ENCODE assay signal across 31 cellular contexts in the genomic region with DNA sequence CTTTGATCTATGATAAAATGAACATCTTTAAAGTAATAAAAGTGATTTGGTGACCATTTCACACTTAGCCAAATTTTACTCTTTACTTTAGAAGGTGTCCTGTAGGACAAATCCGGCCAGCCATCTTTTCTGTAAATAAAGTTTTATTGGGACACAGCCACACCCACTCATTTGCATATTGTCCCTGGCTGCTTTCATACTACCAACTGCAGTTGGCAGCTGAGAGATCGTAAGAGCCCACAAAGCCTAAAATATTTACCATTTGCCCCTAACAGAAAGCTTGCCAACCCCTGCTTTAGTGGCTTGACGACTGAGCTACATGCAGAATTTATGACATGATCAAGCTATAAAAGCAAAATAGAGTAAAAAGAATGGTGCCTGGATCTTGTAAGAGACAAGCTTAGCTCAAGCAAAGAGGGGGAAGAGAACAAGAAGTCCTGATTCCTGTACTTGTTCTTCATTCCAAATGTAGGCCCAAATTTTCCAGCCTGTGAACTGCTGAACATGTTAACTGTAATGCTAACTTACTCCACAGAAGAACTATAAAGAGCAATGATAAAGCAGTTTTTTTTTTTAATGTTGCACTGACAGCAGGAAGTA. TPM values are rescaled to one million over a fixed set of nuclear protein-coding genes. Genes with fewer than 3 reads are reported as not detected.
A peak's percentile ranks its signal among the peaks of the same experiment; 100 is the strongest.
DNase-seq lines count a peak whose midpoint lies in the region; ATAC-seq, FAIRE-seq and TF ChIP-seq lines count a peak whose summit lies in the region.
"Had no signal": no experiment of that assay in that cellular context is flagged by ENCODE, and none has a peak within 500 bp of the region (broad histone marks: within the 10 kb centered on the region; RNA-seq: fewer than 3 reads in every experiment).

No MANE protein-coding gene starts in this region.

- no peaks in the 10 kb centered on the region for H3K9me1 ChIP-seq in K562 (ENCODE audit: control insufficient read depth, insufficient read depth, low read length)

- no peaks in the 10 kb centered on the region for H3K9me2 ChIP-seq in Karpas-422 (replicated peaks; ENCODE audit: insufficient read depth, low read length)

- no peaks in the 10 kb centered on the region for H3K9me3 Mint-ChIP-seq in CD8-positive, alpha-beta T cell
- no peaks in the 10 kb centered on the region for H3K9me3 Mint-ChIP-seq in progenitor cell of endocrine pancreas (ENCODE audit: low read depth)
- H3K9me3 Mint-ChIP-seq: neural crest cell; stimulated activated naive CD8-positive, alpha-beta T cell treated with anti-CD3 and anti-CD28 coated beads, Interleukin-15, Interleukin-2, amounts not matched to agents 100 ng/mL and 50 ng/mL, for 24 hours; T-helper 2 cell treated with Interferon-gamma antibody and Interleukin-4, amounts not matched to agents 5 μg/mL and 100 μg/mL, for 36 hours had no signal

- no peak for TF ChIP-seq EP300 in K562 (IDR thresholded peaks at IDR 0.05; ENCODE audit: low read length)

- H3K4me3 ChIP-seq in CD8-positive, alpha-beta T cell (ENCODE audit: low read depth, low read length) = no peak overlapping the region
- H3K4me3 ChIP-seq in Karpas-422 (ENCODE audit: low read length) = no peak overlapping the region
- no peak overlapping the region for H3K4me3 ChIP-seq in K562
- no peak overlapping the region for H3K4me3 ChIP-seq in testis
- no peak overlapping the region for H3K4me3 ChIP-seq in tibial artery
- H3K4me3 ChIP-seq: ascending aorta; BLaER1 treated with 17β-estradiol and CSF1 and Interleukin-3, amounts not matched to agents 10 nM and 100 nM; gastrocnemius medialis; GM23248; hepatocyte; ovary; thoracic aorta; vagina had no signal

- H3K4me1 ChIP-seq in CD8-positive, alpha-beta T cell (ENCODE audit: insufficient read depth, low read length) = no peaks in the 10 kb centered on the region
- H3K4me1 ChIP-seq in Karpas-422 (ENCODE audit: low read length) (peaks cover 40% of the 10 kb centered on the region), K562 (replicated peaks in 1 of 2; ENCODE audit: control insufficient read depth in 2 of 2, insufficient read depth in 2 of 2, low read length in 2 of 2) (peaks cover 0 to 13% of the 10 kb centered on the region in 2 experiments; a peak in 2 of 5 replicates), testis (no peaks in the 10 kb centered on the region), tibial artery (peaks cover 0 to 6% (median 0%) of the 10 kb centered on the region in 4 donors)
- H3K4me1 ChIP-seq: ascending aorta; BLaER1 treated with 17β-estradiol and CSF1 and Interleukin-3, amounts not matched to agents 10 nM and 100 nM; Caco-2; gastrocnemius medialis; vagina had no signal

- no peak overlapping the region for H2AFZ ChIP-seq in Karpas-422 (ENCODE audit: low read length)
- no peak overlapping the region for H2AFZ ChIP-seq in K562 (ENCODE audit: low read depth, low read length)
- H2AFZ ChIP-seq: GM23248, hepatocyte had no signal

- intact Hi-C loops in CD8-positive, alpha-beta T cell (cut with DNase I, micrococcal nuclease) = no loop called here
- intact Hi-C loops in K562 (cut with micrococcal nuclease) (loop anchor here (5.0 kb wide), 1 partner anchor 89 kb away; no protein-coding TSS in a partner anchor), testis (cut with DNase I; ENCODE audit: low total_unique reads) (no loop called here), tibial artery (cut with DNase I; ENCODE audit: low total_unique reads) (loop anchor here (10.0 kb wide), 1 partner anchor 201 kb away; the partner anchor contains the start of gene EXOSC3)

- H3K36me3 Mint-ChIP-seq in CD8-positive, alpha-beta T cell = peaks cover 66% of the 10 kb centered on the region
- peaks cover 13% of the 10 kb centered on the region for H3K36me3 Mint-ChIP-seq in progenitor cell of endocrine pancreas (ENCODE audit: insufficient read depth)

- CTCF ChIA-PET in CD8-positive, alpha-beta T cell (lab: Charles Lee) = interaction anchor here (2.9 kb wide), 1 partner anchor 11 kb away, joined by 10 read pairs; no protein-coding TSS in a partner anchor
- CTCF ChIA-PET in K562 (lab: Yijun Ruan, JAX; ENCODE audit: low intra/inter-chr PET ratio) = no interaction called here

- H3K27me3 ChIP-seq in CD8-positive, alpha-beta T cell (ENCODE audit: insufficient read depth, low read length) = no peaks in the 10 kb centered on the region
- H3K27me3 ChIP-seq in Karpas-422 (ENCODE audit: low read length) = no peaks in the 10 kb centered on the region
- no peaks in the 10 kb centered on the region for H3K27me3 ChIP-seq in K562 (ENCODE audit: control insufficient read depth in 2 of 2, insufficient read depth in 2 of 2, low read length in 2 of 2)
- H3K27me3 ChIP-seq in testis = no peaks in the 10 kb centered on the region
- no peaks in the 10 kb centered on the region for H3K27me3 ChIP-seq in tibial artery
- H3K27me3 ChIP-seq: ascending aorta; BLaER1 treated with 17β-estradiol and CSF1 and Interleukin-3, amounts not matched to agents 10 nM and 100 nM; gastrocnemius medialis; hepatocyte; ovary; vagina had no signal

- no peak for ATAC-seq in CD8-positive, alpha-beta T cell
- ATAC-seq in K562 = peak; percentile 22; the same call in 2 of the 3 replicates
- ATAC-seq: gastrocnemius medialis had no signal

- H4K20me1 ChIP-seq in Karpas-422 (ENCODE audit: insufficient read depth, low read depth, low read length) (peaks cover 30% of the 10 kb centered on the region), K562 (replicated peaks; ENCODE audit: control insufficient read depth, insufficient read depth, low read length) (peaks cover 8% of the 10 kb centered on the region; the same call in 1 of the 2 replicates)

- in situ Hi-C loops in K562 (cut with MboI) = no loop called here

- H3K27ac ChIP-seq in CD8-positive, alpha-beta T cell (ENCODE audit: low read depth, low read length) = no peak overlapping the region
- no peak overlapping the region for H3K27ac ChIP-seq in Karpas-422 (ENCODE audit: low read length)
- H3K27ac ChIP-seq in K562 (ENCODE audit: extremely low read depth, low read depth, low read length) = peak overlapping the region; percentile 19; the same call in 1 of the 3 replicates
- H3K27ac ChIP-seq in testis = no peak overlapping the region
- no peak overlapping the region for H3K27ac ChIP-seq in tibial artery
- H3K27ac ChIP-seq: ascending aorta; BLaER1 treated with 17β-estradiol and CSF1 and Interleukin-3, amounts not matched to agents 10 nM and 100 nM; gastrocnemius medialis; GM23248; hepatocyte; ovary; thoracic aorta; vagina had no signal

- peaks cover 34% of the 10 kb centered on the region for H3K36me3 ChIP-seq in CD8-positive, alpha-beta T cell (ENCODE audit: insufficient read depth, low read length)
- peaks cover 64% of the 10 kb centered on the region for H3K36me3 ChIP-seq in Karpas-422 (ENCODE audit: insufficient read depth, low read length)
- peaks cover 93% of the 10 kb centered on the region for H3K36me3 ChIP-seq in K562 (ENCODE audit: control insufficient read depth, insufficient read depth, low read length)
- no peaks in the 10 kb centered on the region for H3K36me3 ChIP-seq in testis (ENCODE audit: low read depth, missing control alignments)
- peaks cover 27 to 50% (median 30%) of the 10 kb centered on the region in 3 donors for H3K36me3 ChIP-seq in tibial artery
- H3K36me3 ChIP-seq: ovary had no signal

- no peak for FAIRE-seq in K562 (lab: Jason Lieb, UNC)
- FAIRE-seq: colon had no signal

- BruUV-seq in K562 (replicated peaks; lab: Mats Ljungman, UMichigan) = no TSS peak

- H3K9ac ChIP-seq in Karpas-422 (ENCODE audit: low read length) (no peak overlapping the region), K562 (ENCODE audit: insufficient read depth in 1 of 2, low read depth in 2 of 2, low read length in 2 of 2) (no peak overlapping the region)
- H3K9ac ChIP-seq: GM23248 had no signal

- no peaks in the 10 kb centered on the region for H3K9me3 ChIP-seq in CD8-positive, alpha-beta T cell (ENCODE audit: low read length)
- no peaks in the 10 kb centered on the region for H3K9me3 ChIP-seq in Karpas-422 (ENCODE audit: low read length)
- H3K9me3 ChIP-seq in K562 (replicated peaks; ENCODE audit: control insufficient read depth, insufficient read depth, low read depth, low read length) = no peaks in the 10 kb centered on the region
- H3K9me3 ChIP-seq in testis = no peaks in the 10 kb centered on the region
- no peaks in the 10 kb centered on the region for H3K9me3 ChIP-seq in tibial artery
- H3K9me3 ChIP-seq: ascending aorta; BLaER1 treated with 17β-estradiol and CSF1 and Interleukin-3, amounts not matched to agents 10 nM and 100 nM; Caco-2; gastrocnemius medialis; ovary; thoracic aorta; vagina had no signal

- TF ChIP-seq POLR2A in K562 (conservative IDR thresholded peaks at IDR 0.05) (no peak), testis (IDR thresholded peaks at IDR 0.05) (no peak)

- POLR2A ChIA-PET in CD8-positive, alpha-beta T cell (lab: Charles Lee) = no interaction called here
- POLR2A ChIA-PET in K562 (lab: Yijun Ruan, JAX) = no interaction called here

- H3K79me2 ChIP-seq in Karpas-422 (ENCODE audit: low read length) (peaks cover 78% of the 10 kb centered on the region), K562 (ENCODE audit: control insufficient read depth, insufficient read depth, low read length) (peaks cover 86% of the 10 kb centered on the region)

- 93% methylated on average over 3 of the region's 3 CpGs for WGBS in K562 (ENCODE audit: insufficient coverage, low coverage, missing lambda C conversion rate)
- 83 to 90% methylated on average over 3 of the region's 3 CpGs for WGBS in testis, 2 donors

- TF ChIP-seq CTCF in CD8-positive, alpha-beta T cell (IDR thresholded peaks at IDR 0.05) = no peak
- TF ChIP-seq CTCF in K562 (IDR thresholded peaks at IDR 0.05 in 2 of 3, conservative IDR thresholded peaks at IDR 0.05 in 1 of 3; ENCODE audit: insufficient read depth in 2 of 3, low read depth in 1 of 3, low read length in 3 of 3) = no peak
- TF ChIP-seq CTCF in progenitor cell of endocrine pancreas (IDR thresholded peaks at IDR 0.05; ENCODE audit: unreplicated experiment) = no peak
- no peak for TF ChIP-seq CTCF in testis (IDR thresholded peaks at IDR 0.05)
- TF ChIP-seq CTCF in tibial artery (IDR thresholded peaks at IDR 0.05) = no peak

- no peak overlapping the region for H3K4me2 ChIP-seq in Karpas-422 (ENCODE audit: low read depth, low read length, poor library complexity, severe bottlenecking)
- no peak overlapping the region for H3K4me2 ChIP-seq in K562 (ENCODE audit: insufficient read depth, low read length)
- H3K4me2 ChIP-seq: BLaER1 treated with 17β-estradiol and CSF1 and Interleukin-3, amounts not matched to agents 10 nM and 100 nM; hepatocyte had no signal

- peak overlapping the region; percentile 33 for H3K27ac Mint-ChIP-seq in CD8-positive, alpha-beta T cell
- H3K27ac Mint-ChIP-seq in progenitor cell of endocrine pancreas = peak overlapping the region; percentile 10
- H3K27ac Mint-ChIP-seq: T-helper 2 cell treated with Interferon-gamma antibody and Interleukin-4, amounts not matched to agents 5 μg/mL and 100 μg/mL, for 36 hours had no signal

- no peaks in the 10 kb centered on the region for H3K27me3 Mint-ChIP-seq in CD8-positive, alpha-beta T cell (ENCODE audit: low read depth)
- no peaks in the 10 kb centered on the region for H3K27me3 Mint-ChIP-seq in progenitor cell of endocrine pancreas
- H3K27me3 Mint-ChIP-seq: stimulated activated naive CD8-positive, alpha-beta T cell treated with anti-CD3 and anti-CD28 coated beads, Interleukin-15, Interleukin-2, amounts not matched to agents 100 ng/mL and 50 ng/mL, for 24 hours had no signal

- peaks cover 7% of the 10 kb centered on the region for H3K4me1 Mint-ChIP-seq in CD8-positive, alpha-beta T cell (ENCODE audit: low read depth)
- no peaks in the 10 kb centered on the region for H3K4me1 Mint-ChIP-seq in progenitor cell of endocrine pancreas (ENCODE audit: low read depth)
- H3K4me1 Mint-ChIP-seq: neural crest cell had no signal

- H3K4me3 Mint-ChIP-seq in CD8-positive, alpha-beta T cell = no peak overlapping the region
- H3K4me3 Mint-ChIP-seq in progenitor cell of endocrine pancreas (ENCODE audit: low read depth) = no peak overlapping the region
- H3K4me3 Mint-ChIP-seq: neural crest cell; stimulated activated naive CD8-positive, alpha-beta T cell treated with anti-CD3 and anti-CD28 coated beads, Interleukin-15, Interleukin-2, amounts not matched to agents 100 ng/mL and 50 ng/mL, for 24 hours; T-helper 2 cell treated with Interferon-gamma antibody and Interleukin-4, amounts not matched to agents 5 μg/mL and 100 μg/mL, for 36 hours had no signal

- TF ChIP-seq RAD21 in K562 (CRISPR knock-in tag; conservative IDR thresholded peaks at IDR 0.05 in 1 of 2, IDR thresholded peaks at IDR 0.05 in 1 of 2) = no peak

- DNase-seq in CD8-positive, alpha-beta T cell = no peak
- DNase-seq in Karpas-422 (peak; percentile 53), K562 (ENCODE audit: extremely low read depth in 1 of 4, low spot score in 3 of 4) (no peak), progenitor cell of endocrine pancreas (ENCODE audit: low spot score, unreplicated experiment) (no peak), NCI-H1694 treated with DMSO at 0.1 percent for 48 hours (lab: John Stamatoyannopoulos, UW) (no peak), NCI-H2029 treated with DMSO at 0.1 percent for 48 hours (lab: John Stamatoyannopoulos, UW) (no peak), testis (no peak), tibial artery (no peak)
- DNase-seq: activated CD4-positive, alpha-beta T cell treated with anti-CD3 and anti-CD28 coated beads for 4 hours; activated gamma-delta T cell; Caco-2; effector CD4-positive, alpha-beta T cell; gastrocnemius medialis; GDM1; GM23248; NCI-H1092; NCI-H2029; NCI-H2227 treated with DMSO at 0.1 percent for 48 hours; NCI-H69; ovary; Right ventricle myocardium superior; stimulated activated CD4-positive, alpha-beta T cell treated with anti-CD3 and anti-CD28 coated beads, Interleukin-1b, Interleukin-23, amount 100 ng/mL, for 48 hours had no signal

RNA-seq across cellular contexts. Expression of gene FBXO10, which starts 7.4 kb away (rescaled TPM):
- under 1 TPM; 0.39 to 0.62 TPM for total RNA-seq in CD8-positive, alpha-beta T cell
- total RNA-seq in Karpas-422 (2014; rRNA removed; shearing (Covaris generic); ENCODE audit: low replicate concordance) = 25.8 and 29.3 TPM in 2 replicates
- total RNA-seq in K562 (2011; cell fraction: chromatin; rRNA removed; ENCODE audit: low replicate concordance) = 20.5 and 28.7 TPM in 2 replicates
- total RNA-seq in K562 (2011; cell fraction: nucleolus; rRNA removed) = 16.5 and 18.0 TPM in 2 replicates
- total RNA-seq in K562 (2011; cell fraction: nucleoplasm; rRNA removed) = 18.5 and 20.4 TPM in 2 replicates
- total RNA-seq in K562 (2014; rRNA removed) (5.4 and 8.2 TPM in 2 replicates), K562 (2014; rRNA removed; fragmentation: Illumina TruSeq; extraction: Trizol) (5.0 and 6.0 TPM in 2 replicates), K562 (2015; rRNA removed; fragmentation: Illumina TruSeq; extraction: Trizol) (5.8 and 5.9 TPM in 2 replicates), K562 (2021) (8.8 and 9.0 TPM in 2 replicates), progenitor cell of endocrine pancreas (22.0 TPM in 2 replicates), testis (10 to 100 TPM; 28.3 to 31.7 TPM)
- polyA plus RNA-seq in K562 (2011; rRNA removed) (9.9 and 16.4 TPM in 2 replicates), K562 (2014; fragmentation: Illumina TruSeq; extraction: Trizol) (8.8 and 9.6 TPM in 2 replicates), K562 (2014; fragmentation: Nextera tagmentation; extraction: Ambion mirVana) (1 to 10 TPM in 1 of 2 experiments, under 1 TPM in 1; 0.84 to 1.4 TPM), K562 (2014; rRNA removed) (7.5 and 8.1 TPM in 2 replicates), testis (ENCODE audit: insufficient read depth, low read depth, low replicate concordance) (28.7 TPM)
- polyA plus RNA-seq in K562 (2011; cell fraction: cytosol; rRNA removed) = 12.5 and 16.9 TPM in 2 replicates
- polyA plus RNA-seq in K562 (2011; cell fraction: nucleus; rRNA removed) = 23.8 and 24.9 TPM in 2 replicates
- 7.7 and 8.2 TPM in 2 replicates for polyA plus RNA-seq in K562 (2012)
- 15.5 and 17.2 TPM in 2 replicates for polyA minus RNA-seq in K562 (2011; rRNA and poly(A)+ RNA removed)
- 6.4 and 10.2 TPM in 2 replicates for polyA minus RNA-seq in K562 (2011; cell fraction: cytosol; rRNA and poly(A)+ RNA removed)
- polyA minus RNA-seq in K562 (2011; cell fraction: nucleus; rRNA and poly(A)+ RNA removed) = 8.8 and 11.0 TPM in 2 replicates

RNA-seq across cellular contexts. Expression of gene TOMM5, which starts 8.8 kb away (rescaled TPM):
- 10 to 100 TPM; 37.8 to 40.1 TPM for total RNA-seq in CD8-positive, alpha-beta T cell
- total RNA-seq in Karpas-422 (2014; rRNA removed; shearing (Covaris generic); ENCODE audit: low replicate concordance) = 262 and 265 TPM in 2 replicates
- total RNA-seq in K562 (2011; cell fraction: chromatin; rRNA removed; ENCODE audit: low replicate concordance) = 113 and 166 TPM in 2 replicates
- total RNA-seq in K562 (2011; cell fraction: nucleolus; rRNA removed) = 109 and 111 TPM in 2 replicates
- total RNA-seq in K562 (2011; cell fraction: nucleoplasm; rRNA removed) = 160 and 203 TPM in 2 replicates
- 486 and 497 TPM in 2 replicates for total RNA-seq in K562 (2014; rRNA removed)
- total RNA-seq in K562 (2014; rRNA removed; fragmentation: Illumina TruSeq; extraction: Trizol) = 432 and 435 TPM in 2 replicates
- total RNA-seq in K562 (2015; rRNA removed; fragmentation: Illumina TruSeq; extraction: Trizol) = 507 and 545 TPM in 2 replicates
- 262 and 298 TPM in 2 replicates for total RNA-seq in K562 (2021)
- 324 and 496 TPM in 2 replicates for polyA plus RNA-seq in K562 (2011; rRNA removed)
- polyA plus RNA-seq in K562 (2011; cell fraction: cytosol; rRNA removed) = 234 and 249 TPM in 2 replicates
- 147 and 154 TPM in 2 replicates for polyA plus RNA-seq in K562 (2011; cell fraction: nucleus; rRNA removed)
- 170 and 540 TPM in 2 replicates for polyA plus RNA-seq in K562 (2012)
- polyA plus RNA-seq in K562 (2014; fragmentation: Illumina TruSeq; extraction: Trizol) = 415 and 463 TPM in 2 replicates
- 1,000 to 10,000 TPM; 1,739 to 1,742 TPM for polyA plus RNA-seq in K562 (2014; fragmentation: Nextera tagmentation; extraction: Ambion mirVana)
- 636 and 716 TPM in 2 replicates for polyA plus RNA-seq in K562 (2014; rRNA removed)
- 175 and 198 TPM in 2 replicates for polyA minus RNA-seq in K562 (2011; rRNA and poly(A)+ RNA removed)
- 111 and 115 TPM in 2 replicates for polyA minus RNA-seq in K562 (2011; cell fraction: cytosol; rRNA and poly(A)+ RNA removed)
- polyA minus RNA-seq in K562 (2011; cell fraction: nucleus; rRNA and poly(A)+ RNA removed) = 84.0 and 132 TPM in 2 replicates
- total RNA-seq in progenitor cell of endocrine pancreas = 100 and 103 TPM in 2 replicates
- total RNA-seq in testis = 100 to 1,000 TPM in 1 of 2 donors, 10 to 100 TPM in 1; 96.5 to 113 TPM
- 126 TPM for polyA plus RNA-seq in testis (ENCODE audit: insufficient read depth, low read depth, low replicate concordance)

Comparison
In these comparisons a context has a peak if more than half of its experiments do, and no peak if none do; other contexts are left out.
1. intact Hi-C loops: an anchor here in K562 (5.0 kb wide) and tibial artery (10.0 kb wide); none called in CD8-positive, alpha-beta T cell and testis.